21 cellular contexts compared by ENCODE assay signal in the genomic region with DNA sequence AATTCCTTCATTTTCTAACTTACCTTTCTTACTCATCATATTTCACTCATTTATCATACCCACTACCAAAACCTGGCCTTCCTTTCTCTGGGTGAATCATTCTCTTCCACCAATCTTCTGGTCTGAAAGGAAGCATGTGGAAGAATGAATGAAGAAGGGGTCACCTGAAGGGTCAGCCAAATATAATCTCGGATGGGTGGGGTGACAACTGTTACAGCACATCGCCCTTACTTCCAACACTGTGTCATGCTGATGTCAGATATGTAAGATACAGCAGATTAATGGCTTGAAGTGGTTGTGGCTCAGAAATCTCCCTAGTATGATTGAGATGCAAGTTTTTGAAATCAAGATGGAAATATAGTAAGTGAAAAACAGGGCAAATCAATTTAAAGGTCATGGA.
DNase-seq lines count a peak whose midpoint lies in the region; ATAC-seq and TF ChIP-seq lines count a peak whose summit lies in the region.
"Had no signal": no experiment of that assay in that cellular context is flagged by ENCODE, and none has a peak within 500 bp of the region (broad histone marks: within the 10 kb centered on the region; RNA-seq: fewer than 3 reads in every experiment).

No MANE protein-coding gene starts in this region.

- CTCF ChIA-PET in mammary epithelial cell (lab: Charles Lee; ENCODE audit: low non-redundant PET): no interaction called here

- H3K4me1 ChIP-seq in mammary epithelial cell (ENCODE audit: insufficient read depth, low read length) (peaks cover 6% of the 10 kb centered on the region), breast epithelium (no peaks in the 10 kb centered on the region), gastroesophageal sphincter (no peaks in the 10 kb centered on the region)
- H3K4me1 ChIP-seq: BE2C had no signal

- peak overlapping the region; percentile 18 for H3K4me2 ChIP-seq in mammary epithelial cell (ENCODE audit: insufficient read depth, low read depth, low read length)

- TF ChIP-seq CTCF in mammary epithelial cell (conservative IDR thresholded peaks at IDR 0.05 in 1 of 2, IDR thresholded peaks at IDR 0.05 in 1 of 2; ENCODE audit: extremely low read depth in 1 of 2, insufficient read depth in 1 of 2, low read depth in 1 of 2, low read length in 2 of 2) (no peak), breast epithelium (IDR thresholded peaks at IDR 0.05) (no peak), brain microvascular endothelial cell (IDR thresholded peaks at IDR 0.05; ENCODE audit: low read depth, low read length, missing control alignments) (no peak), foreskin fibroblast (IDR thresholded peaks at IDR 0.05; ENCODE audit: low read depth, low read length) (no peak), gastroesophageal sphincter (IDR thresholded peaks at IDR 0.05) (no peak)

- H3K36me3 ChIP-seq in mammary epithelial cell (ENCODE audit: insufficient read depth, low read length): no peaks in the 10 kb centered on the region
- H3K36me3 ChIP-seq in breast epithelium: no peaks in the 10 kb centered on the region
- H3K36me3 ChIP-seq in brain microvascular endothelial cell (replicated peaks): no peaks in the 10 kb centered on the region
- H3K36me3 ChIP-seq in gastroesophageal sphincter: no peaks in the 10 kb centered on the region
- H3K36me3 ChIP-seq: BE2C had no signal

- no peak for TF ChIP-seq EP300 in gastroesophageal sphincter (IDR thresholded peaks at IDR 0.05)

- no peaks in the 10 kb centered on the region for H3K9me3 ChIP-seq in mammary epithelial cell (replicated peaks; ENCODE audit: insufficient read depth, low read length)
- no peaks in the 10 kb centered on the region for H3K9me3 ChIP-seq in breast epithelium
- H3K9me3 ChIP-seq in gastroesophageal sphincter: no peaks in the 10 kb centered on the region
- H3K9me3 ChIP-seq: BE2C had no signal

- TF ChIP-seq POLR2A in breast epithelium (IDR thresholded peaks at IDR 0.05) (no peak), gastroesophageal sphincter (IDR thresholded peaks at IDR 0.05) (no peak)

- H3K27me3 ChIP-seq in mammary epithelial cell (ENCODE audit: insufficient read depth, low read length) (peaks cover 2% of the 10 kb centered on the region), breast epithelium (no peaks in the 10 kb centered on the region), brain microvascular endothelial cell (replicated peaks) (no peaks in the 10 kb centered on the region), gastroesophageal sphincter (no peaks in the 10 kb centered on the region)
- H3K27me3 ChIP-seq: BE2C had no signal

- WGBS in mammary epithelial cell (ENCODE audit: low coverage, missing lambda C conversion rate): no CpG with 5 or more reads among the region's 2 CpGs
- 31 to 43% methylated on average over 1 to 2 of the region's 2 CpGs for WGBS in gastroesophageal sphincter (ENCODE audit: low coverage in 1 of 2), 2 donors

- no peaks in the 10 kb centered on the region for H4K20me1 ChIP-seq in mammary epithelial cell (ENCODE audit: insufficient read depth, low read length)

- BruUV-seq in mammary epithelial cell (replicated peaks; lab: Mats Ljungman, UMichigan): no TSS peak

- intact Hi-C loops in mammary epithelial cell (cut with micrococcal nuclease): no loop called here
- intact Hi-C loops in breast epithelium (cut with DNase I; ENCODE audit: low total_unique reads): no loop called here

- no peaks in the 10 kb centered on the region for H3K79me2 ChIP-seq in mammary epithelial cell (ENCODE audit: insufficient read depth, low read length)

- in situ Hi-C loops in mammary epithelial cell (cut with MboI; ENCODE audit: low sequenced_read_pairs in 2 of 2): no loop called here
- in situ Hi-C loops in brain microvascular endothelial cell (cut with HindIII; ENCODE audit: low pct_ligation_motif_present, low sequenced_read_pairs): no loop called here

- H3K9ac ChIP-seq in mammary epithelial cell (ENCODE audit: insufficient read depth, low read length): no peak overlapping the region

- dilution Hi-C loops in mammary epithelial cell (cut with HindIII; ENCODE audit: low sequenced_read_pairs): no loop called here

- DNase-seq in mammary epithelial cell (peak; percentile 58), breast epithelium (ENCODE audit: low spot score in 2 of 2) (no peak), brain microvascular endothelial cell (peak; percentile 26), foreskin fibroblast (peak; percentile 21 to 57), activated gamma-delta T cell treated with Interleukin-2 at 50 U/mL for 16 hours (no peak), NCI-H128 (lab: John Stamatoyannopoulos, UW; ENCODE audit: unreplicated experiment) (no peak)
- DNase-seq: 8988T; BE2C; CD4-positive, CD25-positive, alpha-beta regulatory T cell; COR-L47; GF-D8; H9; Karpas-422; MM.1S; NCI-H1092; NCI-H1694; NCI-H2081 treated with DMSO at 0.1 percent for 48 hours; NCI-H510A had no signal

- H2AFZ ChIP-seq in mammary epithelial cell (ENCODE audit: low read depth, low read length): no peak overlapping the region

- H3K27ac ChIP-seq in mammary epithelial cell (ENCODE audit: insufficient read depth, low read depth, low read length) (no peak overlapping the region), breast epithelium (no peak overlapping the region), brain microvascular endothelial cell (no peak overlapping the region), gastroesophageal sphincter (no peak overlapping the region)

- ATAC-seq in gastroesophageal sphincter: no peak
- no peak for ATAC-seq in HG02623 (IDR thresholded peaks at IDR 0.05; ENCODE audit: unreplicated experiment)
- ATAC-seq: Right ventricle myocardium inferior had no signal

- H3K4me3 ChIP-seq in mammary epithelial cell (replicated peaks in 1 of 3; ENCODE audit: insufficient read depth in 1 of 3, low read depth in 2 of 3, low read length in 3 of 3) (no peak overlapping the region), breast epithelium (no peak overlapping the region), brain microvascular endothelial cell (ENCODE audit: low read depth, low read length) (no peak overlapping the region), foreskin fibroblast (ENCODE audit: low read depth in 1 of 2, low read length in 2 of 2) (no peak overlapping the region), gastroesophageal sphincter (no peak overlapping the region)

Comparison
In these comparisons a context has a peak if more than half of its experiments do, and no peak if none do; other contexts are left out.
1. DNase-seq: peak in mammary epithelial cell (single experiment), brain microvascular endothelial cell (single experiment) and foreskin fibroblast (2 of 2); none in breast epithelium (0 of 2), activated gamma-delta T cell treated with Interleukin-2 at 50 U/mL for 16 hours (single experiment) and NCI-H128 (single experiment).